2 cellular contexts compared by ENCODE assay signal in the genomic region with DNA sequence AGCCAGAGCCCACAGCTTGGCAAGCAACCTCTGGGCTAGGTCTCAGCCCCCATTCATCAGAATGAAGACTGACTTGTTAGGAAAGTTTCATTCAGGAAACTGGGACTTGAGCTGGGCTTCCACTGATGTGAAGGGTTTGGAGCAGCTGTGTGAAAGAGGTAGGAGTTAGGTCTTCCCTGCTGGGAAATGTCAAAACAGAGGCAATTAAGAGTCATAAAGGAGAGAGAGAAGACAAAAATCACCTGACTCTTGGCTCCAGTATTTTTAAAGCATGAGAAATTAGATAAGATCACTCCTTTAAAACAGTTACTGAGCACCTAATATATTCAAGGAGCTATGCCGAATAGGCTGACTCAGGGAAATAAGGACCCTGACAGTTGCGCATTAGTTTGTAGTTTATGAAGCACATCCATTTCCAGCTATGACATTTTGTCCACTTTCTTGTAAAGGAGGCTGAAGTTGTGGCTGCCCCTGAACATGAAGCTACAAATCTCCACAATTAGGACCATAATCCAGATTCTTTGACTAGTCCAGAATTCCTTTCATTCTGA.
A peak's percentile ranks its signal among the peaks of the same experiment; 100 is the strongest.
TF ChIP-seq lines count a peak whose summit lies in the region.

No MANE protein-coding gene starts in this region.

TF ChIP-seq in IMR-90, 13 proteins besides CTCF, POLR2A, EP300 and RAD21:
- no peak for TF ChIP-seq ELK1 (IDR thresholded peaks at IDR 0.05; ENCODE audit: borderline replicate concordance, low read depth, low read length)
- TF ChIP-seq, protein P1, sequence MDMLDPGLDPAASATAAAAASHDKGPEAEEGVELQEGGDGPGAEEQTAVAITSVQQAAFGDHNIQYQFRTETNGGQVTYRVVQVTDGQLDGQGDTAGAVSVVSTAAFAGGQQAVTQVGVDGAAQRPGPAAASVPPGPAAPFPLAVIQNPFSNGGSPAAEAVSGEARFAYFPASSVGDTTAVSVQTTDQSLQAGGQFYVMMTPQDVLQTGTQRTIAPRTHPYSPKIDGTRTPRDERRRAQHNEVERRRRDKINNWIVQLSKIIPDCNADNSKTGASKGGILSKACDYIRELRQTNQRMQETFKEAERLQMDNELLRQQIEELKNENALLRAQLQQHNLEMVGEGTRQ (IDR thresholded peaks at IDR 0.05; ENCODE audit: low read depth, low read length), result no peak
- TF ChIP-seq BHLHE40 (IDR thresholded peaks at IDR 0.05; ENCODE audit: low read depth, low read length), result no peak
- peak; percentile 39; the same call in 1 of the 2 replicates for TF ChIP-seq MAFK (IDR thresholded peaks at IDR 0.05; ENCODE audit: low read depth, low read length)
- no peak for TF ChIP-seq NFE2L2 (IDR thresholded peaks at IDR 0.05; ENCODE audit: low read depth, low read length)
- no peak for TF ChIP-seq RFX5 (IDR thresholded peaks at IDR 0.05; ENCODE audit: low read depth, low read length)
- TF ChIP-seq MXI1 (IDR thresholded peaks at IDR 0.05; ENCODE audit: borderline replicate concordance, low read depth, low read length), result no peak
- TF ChIP-seq SMC3 (IDR thresholded peaks at IDR 0.05; ENCODE audit: low read depth, low read length), result no peak

TF ChIP-seq in K562, 482 proteins besides CTCF, POLR2A, EP300 and RAD21:
- peak; percentile 69 for TF ChIP-seq MAFG (tag; conservative IDR thresholded peaks at IDR 0.05)
- peak; percentile 62 for TF ChIP-seq MAFF (IDR thresholded peaks at IDR 0.05; ENCODE audit: low read length)
- peak; percentile 58; the same call in 1 of the 2 replicates for TF ChIP-seq MAFK (IDR thresholded peaks at IDR 0.05; ENCODE audit: low read length)
- TF ChIP-seq ZNF316 (IDR thresholded peaks at IDR 0.05), result peak; percentile 82
- no peak for TF ChIP-seq ZBTB17 (CRISPR knock-in tag; IDR thresholded peaks at IDR 0.05)
- TF ChIP-seq GATAD2B (IDR thresholded peaks at IDR 0.05; ENCODE audit: borderline replicate concordance), result no peak
- peak; percentile 73 for TF ChIP-seq C11orf30 (IDR thresholded peaks at IDR 0.05; ENCODE audit: low read depth)
